Comparison of ENCODE assay signal across 8 cellular contexts in the genomic region with DNA sequence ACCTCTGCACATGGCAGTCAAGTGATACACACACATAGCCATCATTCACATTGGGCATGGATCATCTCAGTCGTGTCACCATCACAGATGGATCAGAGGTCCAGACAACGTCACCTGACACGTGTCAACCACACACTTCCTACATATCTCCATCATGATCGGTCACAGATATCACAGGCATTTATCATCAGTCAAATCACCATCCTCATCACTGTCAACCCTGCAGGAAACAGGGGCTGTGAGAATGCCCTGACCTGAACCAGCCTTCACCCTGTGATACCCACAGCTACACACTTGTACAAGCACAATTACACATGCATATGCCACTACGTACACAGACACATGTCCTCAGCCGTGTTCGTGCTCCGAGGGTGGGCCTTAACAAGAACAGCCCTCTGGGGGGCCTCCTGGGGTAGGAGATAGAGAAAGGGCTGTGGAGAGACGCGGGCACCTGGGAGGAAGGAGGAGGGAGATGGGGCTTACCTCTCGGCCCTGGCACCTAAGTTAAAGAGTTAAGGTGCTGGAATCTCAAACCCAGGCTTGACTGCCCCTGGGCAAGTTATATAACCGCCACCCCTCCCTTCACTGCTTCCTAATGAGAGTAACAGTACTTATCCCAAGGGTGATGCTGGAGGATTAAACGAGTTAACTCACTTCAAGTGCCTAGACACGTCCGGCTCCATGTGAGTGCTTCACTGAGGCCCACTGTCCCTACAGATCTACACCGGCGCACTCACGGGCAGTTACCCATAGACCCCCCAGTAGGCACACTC. TPM values are rescaled to one million over a fixed set of nuclear protein-coding genes. Genes with fewer than 3 reads are reported as not detected.
DNase-seq lines count a peak whose midpoint lies in the region; ATAC-seq and TF ChIP-seq lines count a peak whose summit lies in the region.

No MANE protein-coding gene starts in this region.

- H3K4me1 ChIP-seq in right lobe of liver (peaks cover 0 to 19% (median 2%) of the 10 kb centered on the region in 4 donors), upper lobe of left lung (peaks cover 36 to 59% (median 44%) of the 10 kb centered on the region in 4 donors)

- no peak for TF ChIP-seq POLR2A in right lobe of liver (IDR thresholded peaks at IDR 0.05)
- TF ChIP-seq POLR2A in upper lobe of left lung (IDR thresholded peaks at IDR 0.05): no peak

- intact Hi-C loops in right lobe of liver (cut with DNase I): no loop called here

- no peaks in the 10 kb centered on the region for H3K9me3 ChIP-seq in right lobe of liver
- no peaks in the 10 kb centered on the region for H3K9me3 ChIP-seq in upper lobe of left lung

- H3K4me3 ChIP-seq in brain microvascular endothelial cell (ENCODE audit: low read depth, low read length) (peak overlapping the region; percentile 84), right lobe of liver (peak overlapping the region; percentile 79 to 91 (median 88)), upper lobe of left lung (peak overlapping the region; percentile 40 to 99 (median 76))

- WGBS in right lobe of liver (ENCODE audit: insufficient coverage, low coverage, low lambda C conversion rate, missing lambda C conversion rate): 32% methylated on average over 8 of the region's 18 CpGs
- 6 to 25% methylated on average over 12 to 18 of the region's 18 CpGs for WGBS in upper lobe of left lung, 2 donors

- in situ Hi-C loops in brain microvascular endothelial cell (cut with HindIII; ENCODE audit: low pct_ligation_motif_present, low sequenced_read_pairs): no loop called here

- DNase-seq in NCI-H82 (lab: John Stamatoyannopoulos, UW) (peak; percentile 69), brain microvascular endothelial cell (peak; percentile 47), right lobe of liver (no peak), upper lobe of left lung (no peak), SKM-1 (lab: John Stamatoyannopoulos, UW; ENCODE audit: unreplicated experiment) (no peak), AG08396 (ENCODE audit: low spot score) (no peak)

- H3K27ac ChIP-seq in brain microvascular endothelial cell: peak overlapping the region; percentile 91
- H3K27ac ChIP-seq in right lobe of liver: peak overlapping the region; percentile 72 to 90 (median 76)
- H3K27ac ChIP-seq in upper lobe of left lung: peak overlapping the region; percentile 90 to 98 (median 96)

- no peak for TF ChIP-seq EP300 in upper lobe of left lung (IDR thresholded peaks at IDR 0.05)

- ATAC-seq in GM18502 (IDR thresholded peaks at IDR 0.05; ENCODE audit: poor library complexity, unreplicated experiment) (peak; percentile 11), right lobe of liver (no peak), upper lobe of left lung (ENCODE audit: low FRiP score in 2 of 2) (peak in 1 of 2 donors; percentile 1), HG03571 (IDR thresholded peaks at IDR 0.05; ENCODE audit: unreplicated experiment) (no peak)

- H3K27me3 ChIP-seq in brain microvascular endothelial cell (replicated peaks): no peaks in the 10 kb centered on the region
- no peaks in the 10 kb centered on the region for H3K27me3 ChIP-seq in right lobe of liver
- no peaks in the 10 kb centered on the region for H3K27me3 ChIP-seq in upper lobe of left lung

- peak; percentile 8 for TF ChIP-seq CTCF in brain microvascular endothelial cell (IDR thresholded peaks at IDR 0.05; ENCODE audit: low read depth, low read length, missing control alignments)
- no peak for TF ChIP-seq CTCF in right lobe of liver (IDR thresholded peaks at IDR 0.05)
- TF ChIP-seq CTCF in upper lobe of left lung (IDR thresholded peaks at IDR 0.05): no peak

- H3K36me3 ChIP-seq in brain microvascular endothelial cell (replicated peaks) (peaks cover 12% of the 10 kb centered on the region), right lobe of liver (peaks cover 0 to under 1% (median 0%) of the 10 kb centered on the region in 4 donors), upper lobe of left lung (peaks cover 0 to 16% (median 7%) of the 10 kb centered on the region in 4 donors)

RNA-seq across cellular contexts. Expression of a gene that starts 1.1 kb away (rescaled TPM):
- total RNA-seq in right lobe of liver: 10 to 100 TPM; 17.2 to 40.0 (median 21.9) TPM
- total RNA-seq in upper lobe of left lung: 100 to 1,000 TPM in 3 of 6 donors, 10 to 100 TPM in 3; 54.6 to 276 (median 98.3) TPM

RNA-seq across cellular contexts. Expression of a gene that starts 12.9 kb away (rescaled TPM):
- under 1 TPM in 1 of 6 experiments, not detected in 5; 0.10 TPM for total RNA-seq in right lobe of liver
- 1 to 10 TPM in 1 of 6 donors, under 1 TPM in 3, not detected in 2; 0.15 to 1.0 (median 0.30) TPM for total RNA-seq in upper lobe of left lung

RNA-seq across cellular contexts. Expression of a gene that starts 23.4 kb away (rescaled TPM):
- total RNA-seq in right lobe of liver (100 to 1,000 TPM in 4 of 6 experiments, 10 to 100 TPM in 2; 29.4 to 207 (median 137) TPM), upper lobe of left lung (100 to 1,000 TPM in 1 of 6 donors, 10 to 100 TPM in 5; 21.9 to 117 (median 26.1) TPM)

RNA-seq across cellular contexts. Expression of a gene that starts 30.7 kb away (rescaled TPM):
- total RNA-seq in right lobe of liver (10 to 100 TPM; 19.0 to 39.6 (median 22.7) TPM), upper lobe of left lung (100 to 1,000 TPM in 1 of 6 donors, 10 to 100 TPM in 5; 48.2 to 106 (median 60.6) TPM)

RNA-seq across cellular contexts. Expression of a gene that starts 31.9 kb away (rescaled TPM):
- total RNA-seq in right lobe of liver (1 to 10 TPM in 5 of 6 experiments, under 1 TPM in 1; 0.93 to 2.3 (median 1.6) TPM), upper lobe of left lung (10 to 100 TPM in 5 of 6 donors, 1 to 10 TPM in 1; 7.1 to 56.6 (median 23.0) TPM)

Comparison
In these comparisons a context has a peak if more than half of its experiments do, and no peak if none do; other contexts are left out.
1. DNase-seq: peak in NCI-H82 (single experiment) and brain microvascular endothelial cell (single experiment); none in right lobe of liver (0 of 3), upper lobe of left lung (0 of 2), SKM-1 (single experiment) and AG08396 (single experiment).
2. Peak in every context shown above with its lines, with median percentiles within 50 percentile points of each other: H3K27ac ChIP-seq and H3K4me3 ChIP-seq.